12 cellular contexts compared by ENCODE assay signal in genomic region chr17:40019140-40019991, GRCh38. TPM values are rescaled to one million over a fixed set of nuclear protein-coding genes. Genes with fewer than 3 reads are reported as not detected.
DNase-seq lines count a peak whose midpoint lies in the region; ATAC-seq and TF ChIP-seq lines count a peak whose summit lies in the region.
"Had no signal": no experiment of that assay in that cellular context is flagged by ENCODE, and none has a peak within 500 bp of the region (broad histone marks: within the 10 kb centered on the region; RNA-seq: fewer than 3 reads in every experiment).

No MANE protein-coding gene starts in this region.

- no peaks in the 10 kb centered on the region for H3K9me3 Mint-ChIP-seq in stimulated activated effector memory CD8-positive, alpha-beta T cell treated with anti-CD3 and anti-CD28 coated beads, Interleukin-12 subunit alpha, Interleukin-12 subunit beta, amount 100 ng/mL, for 72 hours
- H3K9me3 Mint-ChIP-seq: activated CD4-positive, alpha-beta T cell treated with anti-CD3 and anti-CD28 coated beads, Interleukin-2, amount 10 ng/mL, durations not matched to agents 7 days and 5 days had no signal

- peak overlapping the region in 3 of 5 donors; percentile 40 to 88 (median 84) for H3K27ac ChIP-seq in adrenal gland
- no peak overlapping the region for H3K27ac ChIP-seq in substantia nigra (ENCODE audit: low read depth, low read length, poor library complexity, severe bottlenecking)
- H3K27ac ChIP-seq: parathyroid adenoma, PC-9 had no signal

- TF ChIP-seq POLR2A in adrenal gland (IDR thresholded peaks at IDR 0.05): no peak

- intact Hi-C loops in adrenal gland (cut with DNase I): loop anchor here in 1 of 2 donors (5.0 to 10.0 kb wide), 2 partner anchors 55 to 73 kb away; no protein-coding TSS in a partner anchor
- intact Hi-C loops in Right ventricle myocardium superior (cut with DNase I): loop anchor here (5.0 kb wide), 1 partner anchor 148 kb away; no protein-coding TSS in a partner anchor

- H3K4me3 ChIP-seq in adrenal gland: no peak overlapping the region
- H3K4me3 ChIP-seq: PC-9 had no signal

- 82 to 87% (median 83%) methylated on average over 11 to 24 of the region's 24 CpGs for WGBS in adrenal gland, 4 donors

- H3K36me3 ChIP-seq in adrenal gland (replicated peaks in 1 of 2): peaks cover 0 to 13% of the 10 kb centered on the region in 2 donors

- H3K27ac Mint-ChIP-seq in stimulated activated effector memory CD8-positive, alpha-beta T cell treated with anti-CD3 and anti-CD28 coated beads, Interleukin-12 subunit alpha, Interleukin-12 subunit beta, amount 100 ng/mL, for 72 hours: peak overlapping the region; percentile 60
- H3K27ac Mint-ChIP-seq: activated CD4-positive, alpha-beta T cell treated with anti-CD3 and anti-CD28 coated beads, Interleukin-2, amount 10 ng/mL, durations not matched to agents 7 days and 5 days had no signal

- peaks cover 37 to 46% of the 10 kb centered on the region in 2 donors for H3K4me1 ChIP-seq in adrenal gland (replicated peaks in 1 of 2)
- H3K4me1 ChIP-seq: parathyroid adenoma had no signal

- peaks cover 33% of the 10 kb centered on the region for H3K36me3 Mint-ChIP-seq in stimulated activated effector memory CD8-positive, alpha-beta T cell treated with anti-CD3 and anti-CD28 coated beads, Interleukin-12 subunit alpha, Interleukin-12 subunit beta, amount 100 ng/mL, for 72 hours

- no peaks in the 10 kb centered on the region for H3K9me3 ChIP-seq in adrenal gland (replicated peaks in 1 of 3)

- DNase-seq in HCEC 1CT: peak; percentile 88
- peak in 2 of 7 donors; percentile 24 to 28 for DNase-seq in adrenal gland
- peak; percentile 47 for DNase-seq in Right ventricle myocardium superior
- DNase-seq in stimulated activated effector memory CD8-positive, alpha-beta T cell treated with anti-CD3 and anti-CD28 coated beads, Interleukin-12 subunit alpha, Interleukin-12 subunit beta, amount 100 ng/mL, for 72 hours (ENCODE audit: low spot score in 2 of 2): no peak
- no peak for DNase-seq in substantia nigra (lab: John Stamatoyannopoulos, UW)
- no peak for DNase-seq in epidermal melanocyte (ENCODE audit: insufficient read length, low spot score)
- DNase-seq in SHP77 treated with DMSO at 0.1 percent for 48 hours (lab: John Stamatoyannopoulos, UW): no peak
- DNase-seq in DMS53 treated with DMSO at 0.1 percent for 48 hours (lab: John Stamatoyannopoulos, UW; ENCODE audit: unreplicated experiment): no peak
- DNase-seq: activated CD4-positive, alpha-beta T cell treated with anti-CD3 and anti-CD28 coated beads, Interleukin-2, amount 10 ng/mL, durations not matched to agents 7 days and 5 days; NCI-H187; PC-9 had no signal

- no peak overlapping the region for H3K4me3 Mint-ChIP-seq in stimulated activated effector memory CD8-positive, alpha-beta T cell treated with anti-CD3 and anti-CD28 coated beads, Interleukin-12 subunit alpha, Interleukin-12 subunit beta, amount 100 ng/mL, for 72 hours
- H3K4me3 Mint-ChIP-seq: activated CD4-positive, alpha-beta T cell treated with anti-CD3 and anti-CD28 coated beads, Interleukin-2, amount 10 ng/mL, durations not matched to agents 7 days and 5 days had no signal

- TF ChIP-seq CTCF in adrenal gland (IDR thresholded peaks at IDR 0.05): no peak

- peaks cover 6% of the 10 kb centered on the region for H3K4me1 Mint-ChIP-seq in stimulated activated effector memory CD8-positive, alpha-beta T cell treated with anti-CD3 and anti-CD28 coated beads, Interleukin-12 subunit alpha, Interleukin-12 subunit beta, amount 100 ng/mL, for 72 hours

- no peak for ATAC-seq in Right ventricle myocardium superior (ENCODE audit: poor library complexity)
- no peak for ATAC-seq in stimulated activated effector memory CD8-positive, alpha-beta T cell treated with anti-CD3 and anti-CD28 coated beads, Interleukin-12 subunit alpha, Interleukin-12 subunit beta, amount 100 ng/mL, for 72 hours

- H3K27me3 ChIP-seq in adrenal gland: no peaks in the 10 kb centered on the region

RNA-seq across cellular contexts. Expression of gene CSF3, which starts 4.1 kb away (rescaled TPM):
- total RNA-seq in adrenal gland (under 1 TPM in 4 of 8 donors, not detected in 4; 0.32 to 0.74 (median 0.44) TPM), Right ventricle myocardium superior (not detected)
- 1 to 10 TPM in 1 of 3 donors, under 1 TPM in 2; 0.24 to 6.1 (median 0.80) TPM for polyA plus RNA-seq in adrenal gland
- total RNA-seq: activated CD4-positive, alpha-beta T cell treated with anti-CD3 and anti-CD28 coated beads, Interleukin-2, amount 10 ng/mL, durations not matched to agents 7 days and 5 days; PC-9 had no signal

RNA-seq across cellular contexts. Expression of gene MED24, which starts 34.8 kb away (rescaled TPM):
- total RNA-seq in adrenal gland (100 to 1,000 TPM in 1 of 8 donors, 10 to 100 TPM in 7; 57.1 to 127 (median 78.1) TPM), Right ventricle myocardium superior (54.0 TPM)
- polyA plus RNA-seq in adrenal gland: 100 to 1,000 TPM in 1 of 3 donors, 10 to 100 TPM in 2; 50.3 to 103 (median 92.9) TPM

RNA-seq across cellular contexts. Expression of gene PSMD3, which starts 38.8 kb away (rescaled TPM):
- total RNA-seq in adrenal gland (100 to 1,000 TPM in 3 of 8 donors, 10 to 100 TPM in 5; 78.8 to 123 (median 97.3) TPM), Right ventricle myocardium superior (88.0 TPM)
- polyA plus RNA-seq in adrenal gland: 100 to 1,000 TPM in 1 of 3 donors, 10 to 100 TPM in 2; 42.8 to 109 (median 54.5) TPM

RNA-seq across cellular contexts. Expression of gene THRA, which starts 43.4 kb away (rescaled TPM):
- 100 to 1,000 TPM in 3 of 8 donors, 10 to 100 TPM in 5; 46.1 to 110 (median 76.4) TPM for total RNA-seq in adrenal gland
- polyA plus RNA-seq in adrenal gland: 10 to 100 TPM; 41.8 to 62.3 (median 50.9) TPM
- total RNA-seq in Right ventricle myocardium superior: 80.0 TPM

RNA-seq across cellular contexts. Expression of gene GSDMA, which starts 56.6 kb away (rescaled TPM):
- 1 to 10 TPM in 4 of 8 donors, under 1 TPM in 1, not detected in 3; 0.14 to 2.2 (median 1.4) TPM for total RNA-seq in adrenal gland
- under 1 TPM in 2 of 3 donors, not detected in 1; 0.20 to 0.53 TPM for polyA plus RNA-seq in adrenal gland
- 0.40 TPM for total RNA-seq in Right ventricle myocardium superior

Comparison
In these comparisons a context has a peak if more than half of its experiments do, and no peak if none do; other contexts are left out.
1. DNase-seq: peak in HCEC 1CT (single experiment) and Right ventricle myocardium superior (single experiment); none in stimulated activated effector memory CD8-positive, alpha-beta T cell treated with anti-CD3 and anti-CD28 coated beads, Interleukin-12 subunit alpha, Interleukin-12 subunit beta, amount 100 ng/mL, for 72 hours (0 of 2), substantia nigra (0 of 49), epidermal melanocyte (single experiment), SHP77 treated with DMSO at 0.1 percent for 48 hours (single experiment) and DMS53 treated with DMSO at 0.1 percent for 48 hours (single experiment).